8 cellular contexts compared by ENCODE assay signal in the genomic region with DNA sequence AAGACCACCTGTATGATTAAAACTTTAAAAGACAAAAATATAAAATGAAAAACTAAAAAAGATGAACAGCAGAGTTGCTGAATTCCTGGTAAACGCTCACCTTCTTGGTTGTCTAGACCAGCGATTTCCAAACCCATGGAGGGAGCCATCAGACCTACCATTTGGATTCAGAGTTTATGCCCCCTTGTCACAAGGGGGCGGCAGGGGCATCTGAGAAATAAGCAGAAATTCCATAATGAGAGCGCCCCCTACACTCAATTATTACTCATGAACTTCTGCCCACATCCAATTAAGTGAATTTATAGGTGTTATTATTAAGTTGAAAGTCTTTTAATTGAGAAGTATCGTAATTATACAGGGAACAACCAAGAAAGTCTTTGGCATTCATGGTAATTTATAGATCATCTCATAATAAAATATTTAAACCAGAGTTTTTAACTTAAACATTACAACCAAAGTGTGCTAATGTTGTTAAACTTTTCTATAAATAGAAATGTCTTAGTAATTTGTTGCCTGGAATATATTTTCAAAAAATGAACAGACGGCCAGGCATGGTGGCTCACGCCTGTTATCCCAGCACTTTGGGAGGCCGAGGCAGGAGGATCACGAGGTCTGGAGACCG. TPM values are rescaled to one million over a fixed set of nuclear protein-coding genes. Genes with fewer than 3 reads are reported as not detected.
DNase-seq lines count a peak whose midpoint lies in the region; ATAC-seq and TF ChIP-seq lines count a peak whose summit lies in the region.

No MANE protein-coding gene starts in this region.

- H3K4me3 ChIP-seq in HFF-Myc (replicated peaks; ENCODE audit: low read depth, low read length), result no peak overlapping the region

- H3K27me3 Mint-ChIP-seq in CD14-positive monocyte (ENCODE audit: low read depth in 3 of 3), result peaks cover 4 to 8% (median 5%) of the 10 kb centered on the region in 3 donors

- no peaks in the 10 kb centered on the region for H3K36me3 Mint-ChIP-seq in CD14-positive monocyte

- H3K4me1 Mint-ChIP-seq in CD14-positive monocyte, result peaks cover 15% of the 10 kb centered on the region

- TF ChIP-seq CTCF in CD14-positive monocyte (IDR thresholded peaks at IDR 0.05), result peak; percentile 57
- peak; percentile 77 for TF ChIP-seq CTCF in HFF-Myc (IDR thresholded peaks at IDR 0.05; ENCODE audit: low read depth, low read length, missing control alignments)

- no peak overlapping the region for H3K4me3 Mint-ChIP-seq in CD14-positive monocyte

- peaks cover 2 to 4% (median 3%) of the 10 kb centered on the region in 7 donors for H3K9me3 Mint-ChIP-seq in CD14-positive monocyte

- peak; percentile 65 for ATAC-seq in left ventricle myocardium superior
- no peak for ATAC-seq in HG03025 (IDR thresholded peaks at IDR 0.05; ENCODE audit: low FRiP score, unreplicated experiment)
- ATAC-seq in GM21529 (IDR thresholded peaks at IDR 0.05; ENCODE audit: unreplicated experiment), result no peak

- no peak for DNase-seq in CD14-positive monocyte (ENCODE audit: low spot score)
- DNase-seq in HFF-Myc (ENCODE audit: extremely low read depth, low read depth), result peak; percentile 29
- DNase-seq in RKO (ENCODE audit: low spot score), result peak; percentile 80
- DNase-seq in activated effector memory CD4-positive, alpha-beta T cell treated with anti-CD3 and anti-CD28 coated beads, Interleukin-2, amount 50 U/mL, for 16 hours, result peak; percentile 78
- peak; percentile 61 for DNase-seq in left ventricle myocardium superior
- peak; percentile 6 to 20 for DNase-seq in stimulated activated CD4-positive, alpha-beta T cell treated with anti-CD3 and anti-CD28 coated beads, Interleukin-2, amount 100 ng/mL, for 48 hours

- H3K27ac Mint-ChIP-seq in CD14-positive monocyte, result no peak overlapping the region

- intact Hi-C loops in CD14-positive monocyte (cut with micrococcal nuclease), result no loop called here
- intact Hi-C loops in left ventricle myocardium superior (cut with micrococcal nuclease), result loop anchor here (10.0 kb wide), 1 partner anchor 401 kb away; no protein-coding TSS in a partner anchor

RNA-seq across cellular contexts. Expression of gene SPATA31C2, which starts 35.2 kb away (rescaled TPM):
- not detected for polyA plus RNA-seq in CD14-positive monocyte
- total RNA-seq in left ventricle myocardium superior, result not detected
